ENCODE assay signal across 11 cellular contexts in genomic region chr11:116786360-116786759, GRCh38. TPM values are rescaled to one million over a fixed set of nuclear protein-coding genes. Genes with fewer than 3 reads are reported as not detected.
DNase-seq lines count a peak whose midpoint lies in the region; ATAC-seq, FAIRE-seq and TF ChIP-seq lines count a peak whose summit lies in the region.
"Had no signal": no experiment of that assay in that cellular context is flagged by ENCODE, and none has a peak within 500 bp of the region (broad histone marks: within the 10 kb centered on the region; RNA-seq: fewer than 3 reads in every experiment).

No MANE protein-coding gene starts in this region.

- H3K9me3 ChIP-seq in SK-N-SH, result no peaks in the 10 kb centered on the region
- H3K9me3 ChIP-seq in Karpas-422 (ENCODE audit: low read length), result no peaks in the 10 kb centered on the region
- H3K9me3 ChIP-seq in astrocyte (ENCODE audit: insufficient read depth, low read depth, low read length), result no peaks in the 10 kb centered on the region
- no peaks in the 10 kb centered on the region for H3K9me3 ChIP-seq in neural progenitor cell (ENCODE audit: low read depth)

- H3K27me3 ChIP-seq in SK-N-SH (ENCODE audit: insufficient read depth) (no peaks in the 10 kb centered on the region), Karpas-422 (ENCODE audit: low read length) (no peaks in the 10 kb centered on the region), astrocyte (ENCODE audit: insufficient read depth, low read length) (no peaks in the 10 kb centered on the region), neural progenitor cell (peaks cover 11% of the 10 kb centered on the region)

- no peaks in the 10 kb centered on the region for H4K20me1 ChIP-seq in SK-N-SH (ENCODE audit: insufficient read depth)
- peaks cover 4% of the 10 kb centered on the region; the same call in 1 of the 2 replicates for H4K20me1 ChIP-seq in Karpas-422 (ENCODE audit: insufficient read depth, low read depth, low read length)
- H4K20me1 ChIP-seq in astrocyte (ENCODE audit: insufficient read depth, low read length), result peaks cover 28% of the 10 kb centered on the region
- H4K20me1 ChIP-seq in neural progenitor cell (ENCODE audit: low read depth), result no peaks in the 10 kb centered on the region

- H3K4me1 ChIP-seq in SK-N-SH (ENCODE audit: control insufficient read depth in 1 of 2, insufficient read depth in 2 of 2, low read depth in 1 of 2, low read length in 1 of 2) (peaks cover 0 to 16% of the 10 kb centered on the region in 2 experiments; a peak in 2 of 4 replicates), Karpas-422 (ENCODE audit: low read length) (peaks cover 15% of the 10 kb centered on the region), astrocyte (ENCODE audit: insufficient read depth, low read length) (peaks cover 27% of the 10 kb centered on the region), neural progenitor cell (no peaks in the 10 kb centered on the region)

- H3K36me3 Mint-ChIP-seq in astrocyte (ENCODE audit: low read depth, unreplicated experiment), result peaks cover 23% of the 10 kb centered on the region
- H3K36me3 Mint-ChIP-seq in neural progenitor cell, result peaks cover 19% of the 10 kb centered on the region

- no peaks in the 10 kb centered on the region for H3F3A ChIP-seq in SK-N-SH (replicated peaks; ENCODE audit: insufficient read depth)
- H3F3A ChIP-seq in neural progenitor cell (ENCODE audit: low read depth), result no peaks in the 10 kb centered on the region

- no peak overlapping the region for H3K27ac Mint-ChIP-seq in astrocyte (ENCODE audit: unreplicated experiment)
- no peak overlapping the region for H3K27ac Mint-ChIP-seq in neural progenitor cell

- DNase-seq in SK-N-SH (no peak), Karpas-422 (peak; percentile 19), astrocyte (ENCODE audit: low read depth) (no peak), neural progenitor cell (ENCODE audit: low spot score) (no peak), HuH-7.5 (ENCODE audit: low spot score) (no peak)
- DNase-seq: stimulated activated CD4-positive, alpha-beta T cell treated with anti-CD3 and anti-CD28 coated beads, Interleukin-4, amount 100 ng/mL, for 1 hour had no signal

- H3K27me3 Mint-ChIP-seq in astrocyte (ENCODE audit: low read depth, unreplicated experiment) (peaks cover 13% of the 10 kb centered on the region), neural progenitor cell (ENCODE audit: insufficient read depth, low read depth) (peaks cover 4% of the 10 kb centered on the region)

- no peak overlapping the region for H3K27ac ChIP-seq in SK-N-SH (ENCODE audit: low read depth in 2 of 2, low read length in 1 of 2)
- no peak overlapping the region for H3K27ac ChIP-seq in Karpas-422 (ENCODE audit: low read length)
- H3K27ac ChIP-seq in astrocyte (ENCODE audit: low read depth, low read length), result no peak overlapping the region
- H3K27ac ChIP-seq in neural progenitor cell, result no peak overlapping the region

- H3K4me2 ChIP-seq in SK-N-SH, result peak overlapping the region; percentile 88
- peak overlapping the region; percentile 82 for H3K4me2 ChIP-seq in Karpas-422 (ENCODE audit: low read depth, low read length, poor library complexity, severe bottlenecking)
- H3K4me2 ChIP-seq in astrocyte (ENCODE audit: low read length), result peak overlapping the region; percentile 97
- no peak overlapping the region for H3K4me2 ChIP-seq in neural progenitor cell

- ATAC-seq in SK-N-SH treated with all-trans-retinoic acid at 6 μM for 48 hours, result no peak
- no peak for ATAC-seq in HG03045 (IDR thresholded peaks at IDR 0.05; ENCODE audit: unreplicated experiment)
- ATAC-seq in GM18517 (IDR thresholded peaks at IDR 0.05; ENCODE audit: unreplicated experiment), result no peak

- H3K9me2 ChIP-seq in SK-N-SH, result no peaks in the 10 kb centered on the region
- no peaks in the 10 kb centered on the region for H3K9me2 ChIP-seq in Karpas-422 (replicated peaks; ENCODE audit: insufficient read depth, low read length)

- POLR2A ChIA-PET in SK-N-SH (lab: Yijun Ruan, JAX), result no interaction called here

- H3K9ac ChIP-seq in SK-N-SH, result 0 out of 2 replicates have a peak overlapping the region, but pooled peaks have one; percentile 90
- H3K9ac ChIP-seq in Karpas-422 (ENCODE audit: low read length), result peak overlapping the region; percentile 83; the same call in 1 of the 2 replicates
- no peak overlapping the region for H3K9ac ChIP-seq in astrocyte (ENCODE audit: low read length)
- H3K9ac ChIP-seq in neural progenitor cell, result no peak overlapping the region

- H3K36me3 ChIP-seq in SK-N-SH (replicated peaks in 1 of 2; ENCODE audit: control insufficient read depth in 1 of 2, insufficient read depth in 2 of 2, low read length in 1 of 2) (peaks cover 44 to 52% of the 10 kb centered on the region in 2 experiments), Karpas-422 (ENCODE audit: insufficient read depth, low read length) (peaks cover 13% of the 10 kb centered on the region), astrocyte (ENCODE audit: insufficient read depth, low read length) (peaks cover 50% of the 10 kb centered on the region), neural progenitor cell (no peaks in the 10 kb centered on the region)

- H3K4me3 Mint-ChIP-seq in astrocyte (ENCODE audit: unreplicated experiment) (peak overlapping the region; percentile 89), neural progenitor cell (peak overlapping the region; percentile 98)

- H3K9me3 Mint-ChIP-seq in astrocyte (ENCODE audit: unreplicated experiment), result no peaks in the 10 kb centered on the region
- H3K9me3 Mint-ChIP-seq in neural progenitor cell, result no peaks in the 10 kb centered on the region

- no peak for TF ChIP-seq CTCF in SK-N-SH (IDR thresholded peaks at IDR 0.05)
- TF ChIP-seq CTCF in astrocyte (IDR thresholded peaks at IDR 0.05; ENCODE audit: insufficient read depth, low read depth, low read length), result no peak
- TF ChIP-seq CTCF in neural progenitor cell (IDR thresholded peaks at IDR 0.05), result no peak

- CTCF ChIA-PET in SK-N-SH (lab: Yijun Ruan, JAX), result interaction anchor here (0.8 to 11.4 kb wide), 9 partner anchors 9 to 440 kb away, joined by 3 to 268 read pairs (median 6); partner anchors contain the start of genes APOA4, APOC3 and SIK3

- H2AFZ ChIP-seq in SK-N-SH (ENCODE audit: low read depth) (no peak overlapping the region), Karpas-422 (ENCODE audit: low read length) (no peak overlapping the region), astrocyte (ENCODE audit: low read depth, low read length) (no peak overlapping the region), neural progenitor cell (replicated peaks) (no peak overlapping the region)

- H3K79me2 ChIP-seq in SK-N-SH (ENCODE audit: insufficient read depth) (peaks cover 27% of the 10 kb centered on the region), Karpas-422 (ENCODE audit: low read length) (peaks cover 24% of the 10 kb centered on the region), astrocyte (ENCODE audit: insufficient read depth, low read length) (peaks cover 30% of the 10 kb centered on the region), neural progenitor cell (ENCODE audit: low read depth) (peaks cover 16% of the 10 kb centered on the region)

- WGBS in SK-N-SH (ENCODE audit: low lambda C conversion rate), result 57% methylated on average over 2 of the region's 2 CpGs

- no peak for TF ChIP-seq RAD21 in SK-N-SH (IDR thresholded peaks at IDR 0.05; ENCODE audit: low read length)

- H3K4me3 ChIP-seq in SK-N-SH (ENCODE audit: low read depth in 2 of 2, low read length in 1 of 2), result peak overlapping the region; percentile 75 to 93; a peak in 3 of 4 replicates
- H3K4me3 ChIP-seq in Karpas-422 (ENCODE audit: low read length), result peak overlapping the region; percentile 87
- no peak overlapping the region for H3K4me3 ChIP-seq in astrocyte (ENCODE audit: insufficient read depth, low read depth, low read length)
- H3K4me3 ChIP-seq in neural progenitor cell, result no peak overlapping the region

- H3K4me1 Mint-ChIP-seq in astrocyte (ENCODE audit: low read depth, unreplicated experiment) (peaks cover 20% of the 10 kb centered on the region), neural progenitor cell (peaks cover 14% of the 10 kb centered on the region)

- no peak for TF ChIP-seq EP300 in SK-N-SH (IDR thresholded peaks at IDR 0.05; ENCODE audit: borderline replicate concordance in 1 of 2, low read depth in 1 of 2, low read length in 1 of 2)

- no peak for FAIRE-seq in astrocyte (lab: Jason Lieb, UNC)

RNA-seq across cellular contexts. Expression of gene ZPR1, which starts 1.5 kb away (rescaled TPM):
- polyA plus RNA-seq in SK-N-SH (2012; rRNA removed), result 52.4 and 69.2 TPM in 2 replicates
- polyA plus RNA-seq in SK-N-SH (2012; cell fraction: cytosol; rRNA removed), result 66.4 and 72.4 TPM in 2 replicates
- polyA plus RNA-seq in SK-N-SH (2012; cell fraction: nucleus; rRNA removed), result 39.0 and 68.7 TPM in 2 replicates
- total RNA-seq in Karpas-422 (2014; rRNA removed; shearing (Covaris generic); ENCODE audit: low replicate concordance), result 29.8 and 44.7 TPM in 2 replicates
- total RNA-seq in astrocyte (65.1 and 67.3 TPM in 2 replicates), neural progenitor cell (ENCODE audit: low replicate concordance) (38.5 and 48.2 TPM in 2 replicates)

RNA-seq across cellular contexts. Expression of gene APOA5, which starts 5.3 kb away (rescaled TPM):
- not detected in 2 replicates for polyA plus RNA-seq in SK-N-SH (2012; rRNA removed)
- polyA plus RNA-seq in SK-N-SH (2012; cell fraction: cytosol; rRNA removed), result not detected in 2 replicates
- not detected in 2 replicates for polyA plus RNA-seq in SK-N-SH (2012; cell fraction: nucleus; rRNA removed)
- not detected in 2 replicates for total RNA-seq in Karpas-422 (2014; rRNA removed; shearing (Covaris generic); ENCODE audit: low replicate concordance)
- total RNA-seq in astrocyte (not detected in 2 replicates), neural progenitor cell (ENCODE audit: low replicate concordance) (0.25 TPM in 1 of 2 replicates, not detected in the other)
- total RNA-seq: Daoy, temporal lobe had no signal

RNA-seq across cellular contexts. Expression of gene BUD13, which starts 13.6 kb away (rescaled TPM):
- polyA plus RNA-seq in SK-N-SH (2012; rRNA removed), result 15.5 and 15.9 TPM in 2 replicates
- polyA plus RNA-seq in SK-N-SH (2012; cell fraction: cytosol; rRNA removed), result 14.7 and 17.3 TPM in 2 replicates
- 20.6 and 23.7 TPM in 2 replicates for polyA plus RNA-seq in SK-N-SH (2012; cell fraction: nucleus; rRNA removed)
- 6.4 and 14.1 TPM in 2 replicates for total RNA-seq in Karpas-422 (2014; rRNA removed; shearing (Covaris generic); ENCODE audit: low replicate concordance)
- total RNA-seq in astrocyte (8.0 and 9.3 TPM in 2 replicates), neural progenitor cell (ENCODE audit: low replicate concordance) (31.5 and 33.8 TPM in 2 replicates)

RNA-seq across cellular contexts. Expression of gene APOA4, which starts 36.7 kb away (rescaled TPM):
- polyA plus RNA-seq in SK-N-SH (2012; rRNA removed), result not detected in 2 replicates
- polyA plus RNA-seq in SK-N-SH (2012; cell fraction: cytosol; rRNA removed), result not detected in 2 replicates
- polyA plus RNA-seq in SK-N-SH (2012; cell fraction: nucleus; rRNA removed), result not detected in 2 replicates
- total RNA-seq in Karpas-422 (2014; rRNA removed; shearing (Covaris generic); ENCODE audit: low replicate concordance), result not detected in 2 replicates
- total RNA-seq in astrocyte (not detected in 2 replicates), neural progenitor cell (ENCODE audit: low replicate concordance) (0.12 and 0.56 TPM in 2 replicates)
- total RNA-seq: Daoy, temporal lobe had no signal

RNA-seq across cellular contexts. Expression of gene APOC3, which starts 43.3 kb away (rescaled TPM):
- polyA plus RNA-seq in SK-N-SH (2012; rRNA removed), result not detected in 2 replicates
- 8.5 TPM in 1 of 2 replicates, not detected in the other for polyA plus RNA-seq in SK-N-SH (2012; cell fraction: cytosol; rRNA removed)
- 0.51 TPM in 1 of 2 replicates, not detected in the other for polyA plus RNA-seq in SK-N-SH (2012; cell fraction: nucleus; rRNA removed)
- not detected in 2 replicates for total RNA-seq in Karpas-422 (2014; rRNA removed; shearing (Covaris generic); ENCODE audit: low replicate concordance)
- total RNA-seq in astrocyte (not detected in 2 replicates), neural progenitor cell (ENCODE audit: low replicate concordance) (not detected in 2 replicates)
- total RNA-seq: Daoy, temporal lobe had no signal

Comparison
In these comparisons a context has a peak if more than half of its experiments do, and no peak if none do; other contexts are left out.
1. H3K4me3 ChIP-seq: peak in SK-N-SH (2 of 2) and Karpas-422 (single experiment); none in astrocyte (single experiment) and neural progenitor cell (single experiment).
2. H3K9ac ChIP-seq: peak in SK-N-SH (single experiment) and Karpas-422 (single experiment); none in astrocyte (single experiment) and neural progenitor cell (single experiment).